16 cellular contexts compared by ENCODE assay signal in genomic region chr10:132762267-132762666, GRCh38. TPM values are rescaled to one million over a fixed set of nuclear protein-coding genes. Genes with fewer than 3 reads are reported as not detected.
A peak's percentile ranks its signal among the peaks of the same experiment; 100 is the strongest.
DNase-seq lines count a peak whose midpoint lies in the region; ATAC-seq and TF ChIP-seq lines count a peak whose summit lies in the region.
"Had no signal": no experiment of that assay in that cellular context is flagged by ENCODE, and none has a peak within 500 bp of the region (broad histone marks: within the 10 kb centered on the region; RNA-seq: fewer than 3 reads in every experiment).

No MANE protein-coding gene starts in this region.

- peaks cover 5% of the 10 kb centered on the region for H3K9me3 Mint-ChIP-seq in T-helper 2 cell treated with Interferon-gamma antibody and Interleukin-4, amounts not matched to agents 5 μg/mL and 100 μg/mL, for 36 hours
- no peaks in the 10 kb centered on the region for H3K9me3 Mint-ChIP-seq in activated naive CD8-positive, alpha-beta T cell (ENCODE audit: low read depth)
- H3K9me3 Mint-ChIP-seq in activated naive CD8-positive, alpha-beta T cell treated with anti-CD3 and anti-CD28 coated beads, Interleukin-2, amount 50 U/mL, for 24 hours, result no peaks in the 10 kb centered on the region

- no peak for TF ChIP-seq CTCF in lower lobe of right lung (IDR thresholded peaks at IDR 0.05)
- TF ChIP-seq CTCF in psoas muscle (IDR thresholded peaks at IDR 0.05), result no peak

- peaks cover 7% of the 10 kb centered on the region for H3K36me3 Mint-ChIP-seq in T-helper 2 cell treated with Interferon-gamma antibody and Interleukin-4, amounts not matched to agents 5 μg/mL and 100 μg/mL, for 36 hours (ENCODE audit: low read depth)
- peaks cover 4% of the 10 kb centered on the region for H3K36me3 Mint-ChIP-seq in activated naive CD8-positive, alpha-beta T cell
- peaks cover 4% of the 10 kb centered on the region for H3K36me3 Mint-ChIP-seq in activated naive CD8-positive, alpha-beta T cell treated with anti-CD3 and anti-CD28 coated beads, Interleukin-2, amount 50 U/mL, for 24 hours (ENCODE audit: low read depth)

- H3K4me3 ChIP-seq in lower lobe of right lung, result no peak overlapping the region
- no peak overlapping the region for H3K4me3 ChIP-seq in psoas muscle
- H3K4me3 ChIP-seq: HAP-1, Peyer's patch had no signal

- no peaks in the 10 kb centered on the region for H3K4me1 Mint-ChIP-seq in T-helper 2 cell treated with Interferon-gamma antibody and Interleukin-4, amounts not matched to agents 5 μg/mL and 100 μg/mL, for 36 hours (ENCODE audit: low read depth)
- H3K4me1 Mint-ChIP-seq in activated naive CD8-positive, alpha-beta T cell (ENCODE audit: low read depth), result peaks cover 10% of the 10 kb centered on the region
- peaks cover 9% of the 10 kb centered on the region for H3K4me1 Mint-ChIP-seq in activated naive CD8-positive, alpha-beta T cell treated with anti-CD3 and anti-CD28 coated beads, Interleukin-2, amount 50 U/mL, for 24 hours

- H3K27ac Mint-ChIP-seq in T-helper 2 cell treated with Interferon-gamma antibody and Interleukin-4, amounts not matched to agents 5 μg/mL and 100 μg/mL, for 36 hours, result no peak overlapping the region
- H3K27ac Mint-ChIP-seq in activated naive CD8-positive, alpha-beta T cell, result peak overlapping the region; percentile 54
- no peak overlapping the region for H3K27ac Mint-ChIP-seq in activated naive CD8-positive, alpha-beta T cell treated with anti-CD3 and anti-CD28 coated beads, Interleukin-2, amount 50 U/mL, for 24 hours

- no peaks in the 10 kb centered on the region for H3K27me3 Mint-ChIP-seq in T-helper 2 cell treated with Interferon-gamma antibody and Interleukin-4, amounts not matched to agents 5 μg/mL and 100 μg/mL, for 36 hours (ENCODE audit: low read depth)
- no peaks in the 10 kb centered on the region for H3K27me3 Mint-ChIP-seq in activated naive CD8-positive, alpha-beta T cell
- no peaks in the 10 kb centered on the region for H3K27me3 Mint-ChIP-seq in activated naive CD8-positive, alpha-beta T cell treated with anti-CD3 and anti-CD28 coated beads, Interleukin-2, amount 50 U/mL, for 24 hours
- H3K27me3 Mint-ChIP-seq: IgD-negative memory B cell had no signal

- H3K9me3 ChIP-seq in lower lobe of right lung (no peaks in the 10 kb centered on the region), psoas muscle (no peaks in the 10 kb centered on the region)
- H3K9me3 ChIP-seq: HAP-1, Peyer's patch had no signal

- intact Hi-C loops in lower lobe of right lung (cut with DNase I), result no loop called here
- intact Hi-C loops in psoas muscle (cut with DNase I), result no loop called here

- no peak for ATAC-seq in activated naive CD8-positive, alpha-beta T cell treated with anti-CD3 and anti-CD28 coated beads, Interleukin-2, amount 50 U/mL, for 24 hours
- ATAC-seq in lower lobe of right lung, result peak; percentile 34 to 70
- no peak for ATAC-seq in psoas muscle

- DNase-seq in T-helper 2 cell treated with Interferon-gamma antibody and Interleukin-4, amounts not matched to agents 5 μg/mL and 100 μg/mL, for 36 hours (ENCODE audit: low spot score), result peak; percentile 23
- DNase-seq in T-helper 2 cell, result no peak
- no peak for DNase-seq in activated naive CD8-positive, alpha-beta T cell treated with anti-CD3 and anti-CD28 coated beads, Interleukin-2, amount 50 U/mL, for 24 hours
- DNase-seq in SW480 (ENCODE audit: low spot score), result peak; percentile 1
- DNase-seq in lower lobe of right lung, result no peak
- DNase-seq in NCI-H526 treated with DMSO at 0.1 percent for 48 hours (lab: John Stamatoyannopoulos, UW), result no peak
- DNase-seq in psoas muscle, result no peak
- DNase-seq: C1 segment of cervical spinal cord, NCI-H1436, NCI-H2029 treated with DMSO at 0.1 percent for 48 hours, NCI-H510A, Peyer's patch had no signal

- no peak overlapping the region for H3K4me3 Mint-ChIP-seq in T-helper 2 cell treated with Interferon-gamma antibody and Interleukin-4, amounts not matched to agents 5 μg/mL and 100 μg/mL, for 36 hours
- no peak overlapping the region for H3K4me3 Mint-ChIP-seq in activated naive CD8-positive, alpha-beta T cell
- H3K4me3 Mint-ChIP-seq in activated naive CD8-positive, alpha-beta T cell treated with anti-CD3 and anti-CD28 coated beads, Interleukin-2, amount 50 U/mL, for 24 hours, result no peak overlapping the region
- H3K4me3 Mint-ChIP-seq: IgD-negative memory B cell had no signal

- 81 to 96% (median 91%) methylated on average over 6 of the region's 6 CpGs for WGBS in psoas muscle, 3 donors

- no peaks in the 10 kb centered on the region for H3K4me1 ChIP-seq in lower lobe of right lung
- no peaks in the 10 kb centered on the region for H3K4me1 ChIP-seq in psoas muscle
- H3K4me1 ChIP-seq: HAP-1, Peyer's patch had no signal

- peaks cover 21% of the 10 kb centered on the region for H3K36me3 ChIP-seq in lower lobe of right lung
- H3K36me3 ChIP-seq in psoas muscle (ENCODE audit: insufficient read depth in 1 of 2, low read depth in 1 of 2), result peaks cover 0 to 25% of the 10 kb centered on the region in 2 donors
- H3K36me3 ChIP-seq: HAP-1 had no signal

- H3K27ac ChIP-seq in lower lobe of right lung, result no peak overlapping the region
- no peak overlapping the region for H3K27ac ChIP-seq in psoas muscle
- H3K27ac ChIP-seq: Peyer's patch had no signal

- H3K27me3 ChIP-seq in lower lobe of right lung (ENCODE audit: low read depth) (no peaks in the 10 kb centered on the region), psoas muscle (ENCODE audit: insufficient read depth in 3 of 3, low read length in 2 of 3) (no peaks in the 10 kb centered on the region)
- H3K27me3 ChIP-seq: Peyer's patch had no signal

RNA-seq across cellular contexts. Expression of gene NKX6-2, which starts 23.7 kb away (rescaled TPM):
- not detected for total RNA-seq in lower lobe of right lung
- not detected for total RNA-seq in psoas muscle
- polyA plus RNA-seq in psoas muscle, result not detected
- total RNA-seq: A172, Peyer's patch had no signal
- polyA plus RNA-seq: IgD-negative memory B cell had no signal

Comparison
In these comparisons a context has a peak if more than half of its experiments do, and no peak if none do; other contexts are left out.
1. DNase-seq: peak in T-helper 2 cell treated with Interferon-gamma antibody and Interleukin-4, amounts not matched to agents 5 μg/mL and 100 μg/mL, for 36 hours (single experiment) and SW480 (single experiment); none in T-helper 2 cell (0 of 5), activated naive CD8-positive, alpha-beta T cell treated with anti-CD3 and anti-CD28 coated beads, Interleukin-2, amount 50 U/mL, for 24 hours (single experiment), lower lobe of right lung (single experiment), NCI-H526 treated with DMSO at 0.1 percent for 48 hours (single experiment) and psoas muscle (0 of 2).
2. ATAC-seq: peak in lower lobe of right lung (2 of 2); none in activated naive CD8-positive, alpha-beta T cell treated with anti-CD3 and anti-CD28 coated beads, Interleukin-2, amount 50 U/mL, for 24 hours (single experiment) and psoas muscle (0 of 4).